11 cellular contexts compared by ENCODE assay signal in genomic region chr2:50402654-50402960, GRCh38.
DNase-seq lines count a peak whose midpoint lies in the region; ATAC-seq and TF ChIP-seq lines count a peak whose summit lies in the region.
"Had no signal": no experiment of that assay in that cellular context is flagged by ENCODE, and none has a peak within 500 bp of the region (broad histone marks: within the 10 kb centered on the region; RNA-seq: fewer than 3 reads in every experiment).

No MANE protein-coding gene starts in this region.

- DNase-seq in osteoblast (ENCODE audit: insufficient read length, low spot score, missing footprints), result peak; percentile 29
- DNase-seq in activated CD4-positive, CD25-positive, alpha-beta regulatory T cell treated with anti-CD3 and anti-CD28 coated beads, Interleukin-2, amount 50 U/mL, for 72 hours, result no peak
- no peak for DNase-seq in hippocampal formation (lab: John Stamatoyannopoulos, UW)
- DNase-seq in activated naive CD4-positive, alpha-beta T cell treated with anti-CD3 and anti-CD28 coated beads, Interleukin-2, amount 50 U/mL, for 16 hours, result no peak
- DNase-seq: activated CD4-positive, CD25-positive, alpha-beta regulatory T cell had no signal

- H3K27ac ChIP-seq in osteoblast (ENCODE audit: low read depth, low read length), result no peak overlapping the region
- H3K27ac ChIP-seq: body of pancreas, vagina had no signal

- H3K9me3 ChIP-seq in osteoblast (ENCODE audit: low read depth, low read length), result no peaks in the 10 kb centered on the region
- H3K9me3 ChIP-seq: body of pancreas, vagina had no signal

- H3K4me2 ChIP-seq in osteoblast (ENCODE audit: insufficient read depth, low read length), result no peak overlapping the region

- H3K36me3 ChIP-seq in osteoblast (ENCODE audit: insufficient read depth, low read length), result no peaks in the 10 kb centered on the region
- H3K36me3 ChIP-seq: vagina had no signal

- no peaks in the 10 kb centered on the region for H4K20me1 ChIP-seq in osteoblast (ENCODE audit: insufficient read depth, low read length)

- no peaks in the 10 kb centered on the region for H3K79me2 ChIP-seq in osteoblast (ENCODE audit: insufficient read depth, low read length)

- ATAC-seq in GM18870 (IDR thresholded peaks at IDR 0.05; ENCODE audit: unreplicated experiment) (peak; percentile 18), GM21786 (IDR thresholded peaks at IDR 0.05; ENCODE audit: unreplicated experiment) (peak; percentile 30), HG03439 (IDR thresholded peaks at IDR 0.05; ENCODE audit: unreplicated experiment) (peak; percentile 20)
- ATAC-seq: stimulated activated naive CD8-positive, alpha-beta T cell treated with anti-CD3 and anti-CD28 coated beads, Interleukin-15, amount 100 ng/mL, for 72 hours had no signal

- no peak overlapping the region for H2AFZ ChIP-seq in osteoblast (ENCODE audit: low read length)

- H3K4me3 ChIP-seq in osteoblast (ENCODE audit: insufficient read depth, low read length), result no peak overlapping the region
- H3K4me3 ChIP-seq: body of pancreas, vagina had no signal

- H3K4me1 ChIP-seq in osteoblast (ENCODE audit: insufficient read depth, low read length), result no peaks in the 10 kb centered on the region
- H3K4me1 ChIP-seq: body of pancreas, vagina had no signal

- TF ChIP-seq CTCF in osteoblast (IDR thresholded peaks at IDR 0.05; ENCODE audit: extremely low read depth, low read depth, low read length), result no peak

- no peaks in the 10 kb centered on the region for H3K27me3 ChIP-seq in osteoblast (ENCODE audit: insufficient read depth, low read length)
- H3K27me3 ChIP-seq: body of pancreas, vagina had no signal
